23 cellular contexts compared by ENCODE assay signal in genomic region chr7:148953676-148954075, GRCh38.
DNase-seq lines count a peak whose midpoint lies in the region; ATAC-seq, FAIRE-seq and TF ChIP-seq lines count a peak whose summit lies in the region.
"Had no signal": no experiment of that assay in that cellular context is flagged by ENCODE, and none has a peak within 500 bp of the region (broad histone marks: within the 10 kb centered on the region; RNA-seq: fewer than 3 reads in every experiment).

No MANE protein-coding gene starts in this region.

- H3K9me3 ChIP-seq in K562 (replicated peaks; ENCODE audit: control insufficient read depth, insufficient read depth, low read depth, low read length), result 0 out of 2 replicates have a peak, but pooled peaks cover 3% of the 10 kb centered on the region
- H3K9me3 ChIP-seq in kidney (ENCODE audit: control insufficient read depth in 1 of 2, low read length in 2 of 2), result no peaks in the 10 kb centered on the region
- no peaks in the 10 kb centered on the region for H3K9me3 ChIP-seq in neuronal stem cell (replicated peaks in 1 of 2; ENCODE audit: control insufficient read depth in 2 of 2, insufficient read depth in 1 of 2, low read depth in 1 of 2, low read length in 2 of 2)
- H3K9me3 ChIP-seq in GM23248 (ENCODE audit: low read depth), result no peaks in the 10 kb centered on the region
- H3K9me3 ChIP-seq: A549, Caco-2 had no signal

- H3K4me2 ChIP-seq in K562 (ENCODE audit: insufficient read depth, low read length), result no peak overlapping the region
- no peak overlapping the region for H3K4me2 ChIP-seq in neuronal stem cell (ENCODE audit: insufficient read depth, low read length, poor library complexity, severe bottlenecking)
- no peak overlapping the region for H3K4me2 ChIP-seq in GM23248 (ENCODE audit: unreplicated experiment)
- H3K4me2 ChIP-seq: A549; BLaER1 treated with 17β-estradiol and CSF1 and Interleukin-3, amounts not matched to agents 10 nM and 100 nM had no signal

- WGBS in K562 (ENCODE audit: insufficient coverage, low coverage, missing lambda C conversion rate), result 46% methylated on average over 3 of the region's 3 CpGs
- no CpG with 5 or more reads among the region's 3 CpGs for WGBS in neuronal stem cell (ENCODE audit: extremely low coverage in 2 of 2, insufficient read length in 2 of 2, insufficient replicate concordance in 1 of 2), 2 donors
- WGBS in GM23248 (ENCODE audit: low coverage in 1 of 2, low lambda C conversion rate in 2 of 2, missing lambda C conversion rate in 2 of 2), 2 experiments, result 66 to 69% methylated on average over 3 of the region's 3 CpGs

- intact Hi-C loops in K562 (cut with micrococcal nuclease) (no loop called here), kidney (cut with DNase I) (no loop called here)

- TF ChIP-seq RAD21 in K562 (CRISPR knock-in tag; conservative IDR thresholded peaks at IDR 0.05 in 1 of 2, IDR thresholded peaks at IDR 0.05 in 1 of 2), result no peak

- no peaks in the 10 kb centered on the region for H3K79me2 ChIP-seq in K562 (ENCODE audit: control insufficient read depth, insufficient read depth, low read length)
- H3K79me2 ChIP-seq in GM23248 (ENCODE audit: insufficient read depth), result no peaks in the 10 kb centered on the region

- TF ChIP-seq CTCF in K562 (IDR thresholded peaks at IDR 0.05 in 2 of 3, conservative IDR thresholded peaks at IDR 0.05 in 1 of 3; ENCODE audit: insufficient read depth in 2 of 3, low read depth in 1 of 3, low read length in 3 of 3) (no peak), kidney (IDR thresholded peaks at IDR 0.05; ENCODE audit: borderline replicate concordance, extremely low read depth, insufficient read depth) (no peak)

- ATAC-seq in K562, result no peak
- ATAC-seq: A549; CD8-positive, alpha-beta T cell had no signal

- H2AFZ ChIP-seq in K562 (ENCODE audit: low read depth, low read length), result peak overlapping the region; percentile 7; the same call in 1 of the 2 replicates
- H2AFZ ChIP-seq in neuronal stem cell (ENCODE audit: low read length), result no peak overlapping the region
- no peak overlapping the region for H2AFZ ChIP-seq in GM23248

- H2BK120ac ChIP-seq in neuronal stem cell (ENCODE audit: low read depth, low read length), result no peak overlapping the region

- H2AK5ac ChIP-seq in neuronal stem cell (ENCODE audit: low read depth, low read length), result no peak overlapping the region

- H3K23ac ChIP-seq in neuronal stem cell (ENCODE audit: low read depth, low read length, poor library complexity), result no peak overlapping the region

- no peaks in the 10 kb centered on the region for H3K36me3 ChIP-seq in K562 (ENCODE audit: control insufficient read depth, insufficient read depth, low read length)
- H3K36me3 ChIP-seq in kidney (ENCODE audit: control insufficient read depth in 1 of 2, insufficient read depth in 2 of 2, low read length in 2 of 2), result no peaks in the 10 kb centered on the region
- no peaks in the 10 kb centered on the region for H3K36me3 ChIP-seq in neuronal stem cell (replicated peaks in 1 of 2; ENCODE audit: control insufficient read depth in 2 of 2, insufficient read depth in 2 of 2, low read length in 2 of 2)
- no peaks in the 10 kb centered on the region for H3K36me3 ChIP-seq in GM23248 (ENCODE audit: low read depth)
- H3K36me3 ChIP-seq: BLaER1 treated with 17β-estradiol and CSF1 and Interleukin-3, amounts not matched to agents 10 nM and 100 nM had no signal

- CTCF ChIA-PET in K562 (lab: Yijun Ruan, JAX; ENCODE audit: low intra/inter-chr PET ratio), result no interaction called here

- DNase-seq in activated effector memory CD4-positive, alpha-beta T cell treated with anti-CD3 and anti-CD28 coated beads, Interleukin-2, amount 50 U/mL, for 16 hours, result peak; percentile 30
- no peak for DNase-seq in activated effector memory CD4-positive, alpha-beta T cell treated with Interleukin-2 at 50 U/mL for 16 hours
- DNase-seq in K562 (ENCODE audit: extremely low read depth in 1 of 4, low spot score in 3 of 4), result no peak
- peak; percentile 23 for DNase-seq in kidney
- DNase-seq in neuronal stem cell (ENCODE audit: low spot score), result no peak
- no peak for DNase-seq in GM23248
- no peak for DNase-seq in NCI-H2107 (lab: John Stamatoyannopoulos, UW)
- DNase-seq in caudate nucleus (lab: John Stamatoyannopoulos, UW), result no peak
- DNase-seq: AML-193; Caco-2; Calu3; CD4-positive, alpha-beta T cell; CD8-positive, alpha-beta T cell; DMS79 treated with DMSO at 0.1 percent for 48 hours; GF-D8 had no signal

- H3K9me2 ChIP-seq in GM23248 (ENCODE audit: insufficient read depth), result no peaks in the 10 kb centered on the region

- H4K91ac ChIP-seq in neuronal stem cell (ENCODE audit: low read depth, low read length, poor library complexity), result no peak overlapping the region

- H3K4me1 ChIP-seq in K562 (replicated peaks in 1 of 2; ENCODE audit: control insufficient read depth in 2 of 2, insufficient read depth in 2 of 2, low read length in 2 of 2) (peaks cover 0 to 7% of the 10 kb centered on the region in 2 experiments; a peak in 2 of 5 replicates), kidney (ENCODE audit: control insufficient read depth in 1 of 2, insufficient read depth in 1 of 2, low read depth in 1 of 2, low read length in 2 of 2) (no peaks in the 10 kb centered on the region), neuronal stem cell (ENCODE audit: control insufficient read depth in 2 of 2, insufficient read depth in 1 of 2, low read depth in 1 of 2, low read length in 2 of 2) (no peaks in the 10 kb centered on the region), GM23248 (ENCODE audit: insufficient read depth) (no peaks in the 10 kb centered on the region)
- H3K4me1 ChIP-seq: A549 had no signal

- no peaks in the 10 kb centered on the region for H3K9me1 ChIP-seq in K562 (ENCODE audit: control insufficient read depth, insufficient read depth, low read length)

- H4K20me1 ChIP-seq in K562 (replicated peaks; ENCODE audit: control insufficient read depth, insufficient read depth, low read length) (no peaks in the 10 kb centered on the region), GM23248 (ENCODE audit: insufficient read depth) (no peaks in the 10 kb centered on the region)
- H4K20me1 ChIP-seq: BLaER1 treated with 17β-estradiol and CSF1 and Interleukin-3, amounts not matched to agents 10 nM and 100 nM had no signal

- no peak for TF ChIP-seq EP300 in K562 (IDR thresholded peaks at IDR 0.05; ENCODE audit: low read length)

- in situ Hi-C loops in K562 (cut with MboI), result loop anchor here (25.0 kb wide), 1 partner anchor 366 kb away; the partner anchor contains the start of gene C7orf33
- in situ Hi-C loops in GM23248 (cut with MboI), result loop anchor here (10.0 to 25.0 kb wide), 2 partner anchors 389 to 691 kb away; no protein-coding TSS in a partner anchor

- POLR2A ChIA-PET in K562 (lab: Yijun Ruan, JAX), result interaction anchor here (0.6 to 0.8 kb wide), 2 partner anchors 22 to 126 kb away, joined by 3 read pairs; no protein-coding TSS in a partner anchor

- H3K4me3 ChIP-seq in K562 (no peak overlapping the region), kidney (ENCODE audit: low read length in 2 of 2) (no peak overlapping the region), neuronal stem cell (ENCODE audit: low read length in 2 of 2) (no peak overlapping the region), GM23248 (no peak overlapping the region)
- H3K4me3 ChIP-seq: A549; BLaER1 treated with 17β-estradiol and CSF1 and Interleukin-3, amounts not matched to agents 10 nM and 100 nM had no signal

- H3K18ac ChIP-seq in neuronal stem cell (ENCODE audit: low read length), result peak overlapping the region; percentile 57

- H4K8ac ChIP-seq in neuronal stem cell (ENCODE audit: low read depth, low read length), result no peak overlapping the region

- FAIRE-seq in K562 (lab: Jason Lieb, UNC), result no peak
- FAIRE-seq in kidney (lab: Jason Lieb, UNC), result no peak
- FAIRE-seq: A549, D721Med, G401.6, GM12891, GM19239 had no signal

- H2BK12ac ChIP-seq in neuronal stem cell (ENCODE audit: low read length), result no peak overlapping the region

- no TSS peak for BruUV-seq in K562 (replicated peaks; lab: Mats Ljungman, UMichigan)

- no peak overlapping the region for H2BK5ac ChIP-seq in neuronal stem cell (ENCODE audit: low read length)

- H3K27ac ChIP-seq in K562 (ENCODE audit: extremely low read depth, low read depth, low read length) (no peak overlapping the region), kidney (ENCODE audit: low read depth in 2 of 2, low read length in 2 of 2) (no peak overlapping the region), neuronal stem cell (replicated peaks; ENCODE audit: low read length) (no peak overlapping the region), GM23248 (no peak overlapping the region), caudate nucleus (ENCODE audit: low read depth, low read length) (no peak overlapping the region)
- H3K27ac ChIP-seq: 22Rv1; A549; BLaER1 treated with 17β-estradiol and CSF1 and Interleukin-3, amounts not matched to agents 10 nM and 100 nM; C4-2B had no signal

- H3K27me3 ChIP-seq in K562 (ENCODE audit: control insufficient read depth in 2 of 2, insufficient read depth in 2 of 2, low read length in 2 of 2), result no peaks in the 10 kb centered on the region
- no peaks in the 10 kb centered on the region for H3K27me3 ChIP-seq in neuronal stem cell (ENCODE audit: control insufficient read depth in 3 of 3, insufficient read depth in 3 of 3, low read depth in 1 of 3, low read length in 3 of 3)
- no peaks in the 10 kb centered on the region for H3K27me3 ChIP-seq in GM23248 (replicated peaks; ENCODE audit: insufficient read depth)
- H3K27me3 ChIP-seq: BLaER1 treated with 17β-estradiol and CSF1 and Interleukin-3, amounts not matched to agents 10 nM and 100 nM had no signal

- no peak overlapping the region for H3K14ac ChIP-seq in neuronal stem cell (ENCODE audit: low read length)

- no peak overlapping the region for H2BK15ac ChIP-seq in neuronal stem cell (ENCODE audit: low read length)

- H3K9ac ChIP-seq in K562 (ENCODE audit: insufficient read depth in 1 of 2, low read depth in 2 of 2, low read length in 2 of 2) (no peak overlapping the region), kidney (ENCODE audit: low read length in 2 of 2) (no peak overlapping the region), neuronal stem cell (ENCODE audit: low read depth, low read length, poor library complexity) (no peak overlapping the region), GM23248 (no peak overlapping the region)
- H3K9ac ChIP-seq: BLaER1 treated with 17β-estradiol and CSF1 and Interleukin-3, amounts not matched to agents 10 nM and 100 nM had no signal

- H3F3A ChIP-seq in GM23248 (ENCODE audit: insufficient read depth), result no peaks in the 10 kb centered on the region

- H3K79me1 ChIP-seq in neuronal stem cell (ENCODE audit: low read depth, low read length), result no peaks in the 10 kb centered on the region

- H3K4ac ChIP-seq in neuronal stem cell (ENCODE audit: low read length), result no peak overlapping the region

- TF ChIP-seq POLR2A in K562 (conservative IDR thresholded peaks at IDR 0.05), result no peak

TF ChIP-seq in K562, 482 proteins besides CTCF, POLR2A, EP300 and RAD21 (continues in another document):
- TF ChIP-seq MXI1 (IDR thresholded peaks at IDR 0.05; ENCODE audit: low read depth, low read length), result no peak
- no peak for TF ChIP-seq ZNF586 (CRISPR knock-in tag; conservative IDR thresholded peaks at IDR 0.05)
- no peak for TF ChIP-seq PHF20 (IDR thresholded peaks at IDR 0.05; ENCODE audit: partially characterized antibody)
- TF ChIP-seq FOXA1 (IDR thresholded peaks at IDR 0.05; ENCODE audit: borderline replicate concordance), result no peak
- no peak for TF ChIP-seq CBFA2T3 (IDR thresholded peaks at IDR 0.05)
- TF ChIP-seq NBN (IDR thresholded peaks at IDR 0.05; ENCODE audit: low read depth), result no peak
- TF ChIP-seq TEAD1 (CRISPR knock-in tag; IDR thresholded peaks at IDR 0.05), result no peak

Comparison
In these comparisons a context has a peak if more than half of its experiments do, and no peak if none do; other contexts are left out.
1. DNase-seq: peak in activated effector memory CD4-positive, alpha-beta T cell treated with anti-CD3 and anti-CD28 coated beads, Interleukin-2, amount 50 U/mL, for 16 hours (single experiment) and kidney (single experiment); none in activated effector memory CD4-positive, alpha-beta T cell treated with Interleukin-2 at 50 U/mL for 16 hours (single experiment), K562 (0 of 4), neuronal stem cell (single experiment), GM23248 (single experiment), NCI-H2107 (single experiment) and caudate nucleus (0 of 61).